In the genomic region with DNA sequence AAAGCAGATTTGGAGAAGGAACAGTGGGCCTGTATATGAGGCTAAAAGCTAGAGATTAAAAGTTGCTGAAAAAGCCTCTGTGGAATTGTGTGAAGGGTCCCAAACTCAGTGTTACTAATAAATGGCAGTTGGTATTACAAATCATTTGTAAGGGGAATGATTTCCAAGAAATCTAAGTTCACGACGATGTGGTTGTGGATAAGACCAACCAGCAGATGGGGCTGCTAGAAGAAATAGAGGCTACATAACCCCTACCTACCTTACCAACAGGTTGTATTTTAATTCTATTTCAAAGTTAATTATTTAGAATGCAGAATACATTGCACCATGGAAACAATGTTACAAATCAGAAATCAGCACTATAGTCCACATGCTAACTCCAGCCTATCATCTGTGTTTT, we compare ENCODE assay signal across 19 cellular contexts.
DNase-seq lines count a peak whose midpoint lies in the region; ATAC-seq, FAIRE-seq and TF ChIP-seq lines count a peak whose summit lies in the region.
"Had no signal": no experiment of that assay in that cellular context is flagged by ENCODE, and none has a peak within 500 bp of the region (broad histone marks: within the 10 kb centered on the region; RNA-seq: fewer than 3 reads in every experiment).

No MANE protein-coding gene starts in this region.

- no peak overlapping the region for H3K9ac ChIP-seq in SU-DHL-6 (ENCODE audit: low read length)

- TF ChIP-seq CTCF in D721Med (IDR thresholded peaks at IDR 0.05; ENCODE audit: insufficient read depth, missing control alignments): peak; percentile 26
- peak; percentile 39 for TF ChIP-seq CTCF in HFF-Myc (IDR thresholded peaks at IDR 0.05; ENCODE audit: low read depth, low read length, missing control alignments)
- TF ChIP-seq CTCF in SU-DHL-6 (IDR thresholded peaks at IDR 0.05; ENCODE audit: insufficient read depth, low read length, poor library complexity, severe bottlenecking): peak; percentile 11

- no peaks in the 10 kb centered on the region for H3K27me3 ChIP-seq in SU-DHL-6 (ENCODE audit: low read length)
- H3K27me3 ChIP-seq: adrenal gland, Peyer's patch, sigmoid colon had no signal

- no peaks in the 10 kb centered on the region for H4K20me1 ChIP-seq in SU-DHL-6 (ENCODE audit: low read depth, low read length)

- DNase-seq in D721Med (ENCODE audit: insufficient read length, low spot score): no peak
- DNase-seq in HFF-Myc (ENCODE audit: extremely low read depth, low read depth): no peak
- DNase-seq in iPS-NIHi11 (ENCODE audit: low spot score): peak; percentile 31
- DNase-seq in D341Med (ENCODE audit: low spot score): no peak
- no peak for DNase-seq in NCI-H1092 (lab: John Stamatoyannopoulos, UW)
- DNase-seq: activated CD4-positive, alpha-beta T cell treated with anti-CD3 and anti-CD28 coated beads for 4 hours; activated T-cell treated with anti-CD3 and anti-CD28 coated beads, Interleukin-2, amount 50 U/mL, for 1 hour; adrenal gland; CD4-positive, CD25-positive, alpha-beta regulatory T cell; GF-D8; HCEC 1CT; nephron progenitor cell; Peyer's patch; sigmoid colon; stimulated activated naive B cell treated with anti-CD40 and anti-IgM and Interleukin-4, amounts not matched to agents 10 μg/mL and 1 μg/mL and 100 μg/mL, for 72 hours had no signal

- H3K9me2 ChIP-seq in SU-DHL-6 (replicated peaks; ENCODE audit: insufficient read depth, low read length): no peaks in the 10 kb centered on the region

- no peak overlapping the region for H3K4me2 ChIP-seq in SU-DHL-6 (ENCODE audit: low read depth, low read length, poor library complexity, severe bottlenecking)

- no peak overlapping the region for H2AFZ ChIP-seq in SU-DHL-6 (ENCODE audit: low read depth, low read length, severe bottlenecking)

- FAIRE-seq in D721Med (lab: Jason Lieb, UNC): no peak

- H3K27ac ChIP-seq in SU-DHL-6 (ENCODE audit: low read depth, low read length): no peak overlapping the region
- H3K27ac ChIP-seq: adrenal gland, coronary artery, Peyer's patch, sigmoid colon had no signal

- no peaks in the 10 kb centered on the region for H3F3A ChIP-seq in SU-DHL-6 (ENCODE audit: insufficient read depth)

- no peak overlapping the region for H3K4me3 ChIP-seq in HFF-Myc (replicated peaks; ENCODE audit: low read depth, low read length)
- H3K4me3 ChIP-seq in SU-DHL-6 (ENCODE audit: insufficient read depth, low read length, poor library complexity, severe bottlenecking): no peak overlapping the region
- H3K4me3 ChIP-seq: adrenal gland, coronary artery, Peyer's patch, sigmoid colon had no signal

- H3K36me3 ChIP-seq in SU-DHL-6 (ENCODE audit: low read length): no peaks in the 10 kb centered on the region
- H3K36me3 ChIP-seq: adrenal gland, Peyer's patch, sigmoid colon had no signal

- no peaks in the 10 kb centered on the region for H3K79me2 ChIP-seq in SU-DHL-6 (ENCODE audit: insufficient read depth, low read length)

- ATAC-seq in HG03159 (IDR thresholded peaks at IDR 0.05; ENCODE audit: unreplicated experiment) (no peak), GM19023 (IDR thresholded peaks at IDR 0.05; ENCODE audit: unreplicated experiment) (no peak)
- ATAC-seq: stimulated activated naive B cell treated with anti-CD40 and anti-IgM and Interleukin-4, amounts not matched to agents 10 μg/mL and 1 μg/mL and 100 μg/mL, for 72 hours had no signal

- H3K9me3 ChIP-seq in SU-DHL-6 (ENCODE audit: insufficient read depth, low read length): no peaks in the 10 kb centered on the region
- H3K9me3 ChIP-seq: adrenal gland, Peyer's patch, sigmoid colon had no signal
